In genomic region chr10:6136215-6137201, GRCh38 we compare ENCODE assay signal across 7 cellular contexts. TPM values are rescaled to one million over a fixed set of nuclear protein-coding genes. Genes with fewer than 3 reads are reported as not detected.
DNase-seq lines count a peak whose midpoint lies in the region; ATAC-seq lines count a peak whose summit lies in the region.

No MANE protein-coding gene starts in this region.

- peak; percentile 81 to 82 for DNase-seq in activated T-cell treated with anti-CD3 and anti-CD28 coated beads, Interleukin-2, amount 50 U/mL, for 48 hours
- DNase-seq in non-pigmented ciliary epithelial cell (ENCODE audit: low read depth) (peak; percentile 32), cerebellum (ENCODE audit: low spot score) (no peak), NCI-H1436 treated with DMSO at 0.1 percent for 48 hours (lab: John Stamatoyannopoulos, UW) (no peak), retina (no peak)

- ATAC-seq in GM19023 (IDR thresholded peaks at IDR 0.05; ENCODE audit: unreplicated experiment): peak; percentile 56
- peak; percentile 41 for ATAC-seq in HG03108 (IDR thresholded peaks at IDR 0.05; ENCODE audit: unreplicated experiment)

RNA-seq across cellular contexts. Expression of gene RBM17, which starts 47.7 kb away (rescaled TPM):
- total RNA-seq in cerebellum: 48.1 TPM

Comparison
In these comparisons a context has a peak if more than half of its experiments do, and no peak if none do; other contexts are left out.
1. DNase-seq: peak in activated T-cell treated with anti-CD3 and anti-CD28 coated beads, Interleukin-2, amount 50 U/mL, for 48 hours (2 of 2) and non-pigmented ciliary epithelial cell (single experiment); none in cerebellum (single experiment), NCI-H1436 treated with DMSO at 0.1 percent for 48 hours (single experiment) and retina (single experiment).